ENCODE assay signal across 20 cellular contexts in genomic region chr10:6558272-6558671, GRCh38. TPM values are rescaled to one million over a fixed set of nuclear protein-coding genes. Genes with fewer than 3 reads are reported as not detected.
DNase-seq lines count a peak whose midpoint lies in the region; ATAC-seq and TF ChIP-seq lines count a peak whose summit lies in the region.
"Had no signal": no experiment of that assay in that cellular context is flagged by ENCODE, and none has a peak within 500 bp of the region (broad histone marks: within the 10 kb centered on the region; RNA-seq: fewer than 3 reads in every experiment).

No MANE protein-coding gene starts in this region.

- H3K4me3 ChIP-seq in MM.1S (ENCODE audit: low read length) (no peak overlapping the region), psoas muscle (no peak overlapping the region), esophagus muscularis mucosa (no peak overlapping the region)
- H3K4me3 ChIP-seq: GM12878, HAP-1 had no signal

- no peak for TF ChIP-seq CTCF in MM.1S (IDR thresholded peaks at IDR 0.05; ENCODE audit: low read length)
- no peak for TF ChIP-seq CTCF in psoas muscle (IDR thresholded peaks at IDR 0.05)
- no peak for TF ChIP-seq CTCF in esophagus muscularis mucosa (IDR thresholded peaks at IDR 0.05)

- H3K36me3 ChIP-seq in MM.1S (replicated peaks; ENCODE audit: insufficient read depth, low read length) = no peaks in the 10 kb centered on the region
- no peaks in the 10 kb centered on the region for H3K36me3 ChIP-seq in psoas muscle (ENCODE audit: insufficient read depth in 1 of 2, low read depth in 1 of 2)
- no peaks in the 10 kb centered on the region for H3K36me3 ChIP-seq in esophagus muscularis mucosa
- H3K36me3 ChIP-seq: BE2C, HAP-1 had no signal

- H3K9me3 ChIP-seq in MM.1S (replicated peaks; ENCODE audit: insufficient read depth, low read length) (no peaks in the 10 kb centered on the region), psoas muscle (no peaks in the 10 kb centered on the region), esophagus muscularis mucosa (no peaks in the 10 kb centered on the region)
- H3K9me3 ChIP-seq: BE2C, HAP-1 had no signal

- H3K4me1 Mint-ChIP-seq in activated CD4-positive, alpha-beta T cell treated with anti-CD3 and anti-CD28 coated beads, Interleukin-2, amount 10 ng/mL, durations not matched to agents 24 days and 14 days = peaks cover 80% of the 10 kb centered on the region
- peaks cover 66% of the 10 kb centered on the region for H3K4me1 Mint-ChIP-seq in activated naive CD8-positive, alpha-beta T cell treated with anti-CD3 and anti-CD28 coated beads for 36 hours

- no peaks in the 10 kb centered on the region for H3K9me2 ChIP-seq in MM.1S (replicated peaks; ENCODE audit: insufficient read depth, low read length)

- H4K20me1 ChIP-seq in MM.1S (ENCODE audit: insufficient read depth, low read length) = no peaks in the 10 kb centered on the region

- no peaks in the 10 kb centered on the region for H3F3A ChIP-seq in MM.1S (ENCODE audit: insufficient read depth, low read length)

- no peaks in the 10 kb centered on the region for H3K79me2 ChIP-seq in MM.1S (ENCODE audit: low read length)

- no peak overlapping the region for H2AFZ ChIP-seq in MM.1S (ENCODE audit: low read length)

- H3K9me3 Mint-ChIP-seq in activated CD4-positive, alpha-beta T cell treated with anti-CD3 and anti-CD28 coated beads, Interleukin-2, amount 10 ng/mL, durations not matched to agents 24 days and 14 days = peaks cover 7% of the 10 kb centered on the region
- H3K9me3 Mint-ChIP-seq in activated naive CD8-positive, alpha-beta T cell treated with anti-CD3 and anti-CD28 coated beads for 36 hours = no peaks in the 10 kb centered on the region
- H3K9me3 Mint-ChIP-seq: dendritic cell treated with granulocyte-macrophage colony-stimulating factor and Interleukin-4, amounts not matched to agents 40 ng/mL and 50 ng/mL, for 4 days had no signal

- H3K27ac Mint-ChIP-seq in activated CD4-positive, alpha-beta T cell treated with anti-CD3 and anti-CD28 coated beads, Interleukin-2, amount 10 ng/mL, durations not matched to agents 24 days and 14 days = peak overlapping the region; percentile 71
- H3K27ac Mint-ChIP-seq in activated naive CD8-positive, alpha-beta T cell treated with anti-CD3 and anti-CD28 coated beads for 36 hours = no peak overlapping the region
- H3K27ac Mint-ChIP-seq: dendritic cell treated with granulocyte-macrophage colony-stimulating factor and Interleukin-4, amounts not matched to agents 40 ng/mL and 50 ng/mL, for 4 days had no signal

- peak overlapping the region; percentile 72 for H3K4me3 Mint-ChIP-seq in activated CD4-positive, alpha-beta T cell treated with anti-CD3 and anti-CD28 coated beads, Interleukin-2, amount 10 ng/mL, durations not matched to agents 24 days and 14 days
- peak overlapping the region; percentile 7 for H3K4me3 Mint-ChIP-seq in activated naive CD8-positive, alpha-beta T cell treated with anti-CD3 and anti-CD28 coated beads for 36 hours
- H3K4me3 Mint-ChIP-seq: dendritic cell treated with granulocyte-macrophage colony-stimulating factor and Interleukin-4, amounts not matched to agents 40 ng/mL and 50 ng/mL, for 4 days had no signal

- TF ChIP-seq POLR2A in esophagus muscularis mucosa (IDR thresholded peaks at IDR 0.05; ENCODE audit: low read depth) = no peak

- H3K4me2 ChIP-seq in MM.1S (ENCODE audit: low read depth, low read length) = no peak overlapping the region

- TF ChIP-seq EP300 in esophagus muscularis mucosa (IDR thresholded peaks at IDR 0.05) = no peak

- no peaks in the 10 kb centered on the region for H3K27me3 Mint-ChIP-seq in activated CD4-positive, alpha-beta T cell treated with anti-CD3 and anti-CD28 coated beads, Interleukin-2, amount 10 ng/mL, durations not matched to agents 24 days and 14 days
- H3K27me3 Mint-ChIP-seq in activated naive CD8-positive, alpha-beta T cell treated with anti-CD3 and anti-CD28 coated beads for 36 hours = no peaks in the 10 kb centered on the region

- H3K36me3 Mint-ChIP-seq in activated CD4-positive, alpha-beta T cell treated with anti-CD3 and anti-CD28 coated beads, Interleukin-2, amount 10 ng/mL, durations not matched to agents 24 days and 14 days (ENCODE audit: low read depth) = peaks cover 55% of the 10 kb centered on the region
- peaks cover 61% of the 10 kb centered on the region for H3K36me3 Mint-ChIP-seq in activated naive CD8-positive, alpha-beta T cell treated with anti-CD3 and anti-CD28 coated beads for 36 hours

- no peak overlapping the region for H3K9ac ChIP-seq in MM.1S (ENCODE audit: low read length)

- H3K27ac ChIP-seq in MM.1S (ENCODE audit: low read length) (no peak overlapping the region), psoas muscle (peak overlapping the region; percentile 67), esophagus muscularis mucosa (replicated peaks in 1 of 4) (no peak overlapping the region)
- H3K27ac ChIP-seq: epithelial cell of prostate, VCaP had no signal

- H3K4me1 ChIP-seq in MM.1S (ENCODE audit: low read length) (no peaks in the 10 kb centered on the region), psoas muscle (peaks cover 27% of the 10 kb centered on the region), esophagus muscularis mucosa (no peaks in the 10 kb centered on the region)
- H3K4me1 ChIP-seq: BE2C, HAP-1 had no signal

- WGBS in psoas muscle, 3 donors = 78 to 91% (median 90%) methylated on average over 2 of the region's 2 CpGs
- 83% methylated on average over 2 of the region's 2 CpGs for WGBS in esophagus muscularis mucosa

- intact Hi-C loops in activated CD4-positive, alpha-beta T cell treated with anti-CD3 and anti-CD28 coated beads, Interleukin-2, amount 10 ng/mL, durations not matched to agents 24 days and 14 days (cut with micrococcal nuclease) = loop anchor here (1.0 kb wide), 1 partner anchor 15 kb away; no protein-coding TSS in a partner anchor
- intact Hi-C loops in psoas muscle (cut with DNase I) = no loop called here
- intact Hi-C loops in posterior vena cava (cut with DNase I) = no loop called here
- intact Hi-C loops in esophagus muscularis mucosa (cut with DNase I) = no loop called here

- ATAC-seq in psoas muscle = no peak
- ATAC-seq: GM12878 had no signal

- H3K27me3 ChIP-seq in MM.1S (replicated peaks; ENCODE audit: insufficient read depth, low read length) (no peaks in the 10 kb centered on the region), psoas muscle (ENCODE audit: insufficient read depth in 3 of 3, low read length in 2 of 3) (no peaks in the 10 kb centered on the region), esophagus muscularis mucosa (no peaks in the 10 kb centered on the region)

- peak; percentile 75 for DNase-seq in activated CD4-positive, alpha-beta T cell treated with anti-CD3 and anti-CD28 coated beads, Interleukin-2, amount 10 ng/mL, durations not matched to agents 24 days and 14 days
- DNase-seq in activated CD4-positive, alpha-beta T cell treated with anti-CD3 and anti-CD28 coated beads for 48 hours = no peak
- DNase-seq in MM.1S (peak; percentile 26), psoas muscle (no peak), posterior vena cava (ENCODE audit: low spot score) (no peak), esophagus muscularis mucosa (ENCODE audit: extremely low spot score) (no peak)
- no peak for DNase-seq in activated naive CD8-positive, alpha-beta T cell treated with anti-CD3 and anti-CD28 coated beads for 36 hours
- DNase-seq in activated effector memory CD4-positive, alpha-beta T cell treated with anti-CD3 and anti-CD28 coated beads, Interleukin-2, amount 50 U/mL, for 16 hours = no peak
- DNase-seq: BE2C; DMS 273 treated with DMSO at 0.1 percent for 48 hours; NCI-H1417 treated with DMSO at 0.1 percent for 48 hours; NCI-H69; SHP77; stimulated activated CD4-positive, alpha-beta T cell treated with anti-CD3 and anti-CD28 coated beads, Interleukin-2, amount 100 ng/mL, for 48 hours had no signal

RNA-seq across cellular contexts. Expression of gene PRKCQ, which starts 21.8 kb away (rescaled TPM):
- 36.0 TPM in 2 replicates for total RNA-seq in activated CD4-positive, alpha-beta T cell treated with anti-CD3 and anti-CD28 coated beads, Interleukin-2, amount 10 ng/mL, durations not matched to agents 24 days and 14 days
- total RNA-seq in activated naive CD8-positive, alpha-beta T cell treated with anti-CD3 and anti-CD28 coated beads for 36 hours = 10 to 100 TPM; 44.9 to 45.9 TPM
- total RNA-seq in psoas muscle (10 to 100 TPM; 17.9 to 76.3 (median 65.6) TPM), posterior vena cava (under 1 TPM; 0.38 to 0.74 TPM), esophagus muscularis mucosa (1 to 10 TPM; 4.6 to 9.4 (median 6.8) TPM)
- polyA plus RNA-seq in psoas muscle = 10 to 100 TPM in 2 of 3 donors, 1 to 10 TPM in 1; 6.6 to 33.8 (median 23.9) TPM
- total RNA-seq: A172 had no signal

Comparison
In these comparisons a context has a peak if more than half of its experiments do, and no peak if none do; other contexts are left out.
1. DNase-seq: peak in activated CD4-positive, alpha-beta T cell treated with anti-CD3 and anti-CD28 coated beads, Interleukin-2, amount 10 ng/mL, durations not matched to agents 24 days and 14 days (single experiment) and MM.1S (single experiment); none in activated CD4-positive, alpha-beta T cell treated with anti-CD3 and anti-CD28 coated beads for 48 hours (single experiment), activated naive CD8-positive, alpha-beta T cell treated with anti-CD3 and anti-CD28 coated beads for 36 hours (single experiment), psoas muscle (0 of 2), posterior vena cava (single experiment), esophagus muscularis mucosa (single experiment) and activated effector memory CD4-positive, alpha-beta T cell treated with anti-CD3 and anti-CD28 coated beads, Interleukin-2, amount 50 U/mL, for 16 hours (single experiment).